Comparison of ENCODE assay signal across 18 cellular contexts in the genomic region with DNA sequence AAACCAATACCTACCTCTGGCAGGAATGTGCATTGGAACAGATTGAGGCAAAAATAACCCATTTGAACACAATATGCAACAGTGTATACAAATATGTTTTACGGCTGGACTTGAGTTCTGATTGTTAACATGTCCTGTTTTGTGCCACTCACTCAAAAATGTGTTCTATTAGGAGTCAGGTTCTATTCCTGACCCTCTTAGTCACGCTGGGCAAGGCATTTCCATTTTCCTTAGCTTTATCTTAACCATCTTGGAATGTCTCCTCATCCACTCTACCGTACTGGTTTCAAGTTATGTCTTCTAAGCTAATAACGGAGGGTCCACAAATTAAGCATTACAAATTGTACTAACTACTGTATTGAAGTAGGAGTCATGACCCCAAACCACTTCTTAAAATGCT.
DNase-seq lines count a peak whose midpoint lies in the region; ATAC-seq and TF ChIP-seq lines count a peak whose summit lies in the region.
"Had no signal": no experiment of that assay in that cellular context is flagged by ENCODE, and none has a peak within 500 bp of the region (broad histone marks: within the 10 kb centered on the region; RNA-seq: fewer than 3 reads in every experiment).

No MANE protein-coding gene starts in this region.

- intact Hi-C loops in Right ventricle myocardium inferior (cut with DNase I), result no loop called here

- H4K20me1 ChIP-seq in osteoblast (ENCODE audit: insufficient read depth, low read length), result peaks cover under 1% of the 10 kb centered on the region

- peaks cover 0 to 46% of the 10 kb centered on the region in 2 donors for H3K4me1 ChIP-seq in right atrium auricular region
- H3K4me1 ChIP-seq in osteoblast (ENCODE audit: insufficient read depth, low read length), result peaks cover 52% of the 10 kb centered on the region
- H3K4me1 ChIP-seq: parathyroid adenoma had no signal

- H2AFZ ChIP-seq in osteoblast (ENCODE audit: low read length), result no peak overlapping the region
- H2AFZ ChIP-seq: parathyroid adenoma had no signal

- H3K36me3 ChIP-seq in right atrium auricular region (no peaks in the 10 kb centered on the region), osteoblast (ENCODE audit: insufficient read depth, low read length) (no peaks in the 10 kb centered on the region)

- DNase-seq in right atrium auricular region (ENCODE audit: low spot score) (no peak), Right ventricle myocardium inferior (ENCODE audit: missing footprints) (no peak), dermis blood vessel endothelial cell (peak; percentile 51), osteoblast (ENCODE audit: insufficient read length, low spot score, missing footprints) (no peak), NCI-H1417 treated with DMSO at 0.1 percent for 48 hours (lab: John Stamatoyannopoulos, UW) (no peak), G401 (ENCODE audit: low spot score) (no peak)
- no peak for DNase-seq in activated CD4-positive, alpha-beta T cell treated with anti-CD3 and anti-CD28 coated beads, Interleukin-2, amount 50 U/mL, for 48 hours
- DNase-seq: activated gamma-delta T cell, body of pancreas, Caco-2, head of caudate nucleus, islet precursor cell, mucosa of descending colon, NCI-H1105, NCI-H748 treated with DMSO at 0.1 percent for 48 hours had no signal

- no peak overlapping the region for H3K4me2 ChIP-seq in osteoblast (ENCODE audit: insufficient read depth, low read length)
- H3K4me2 ChIP-seq: KMS-11 had no signal

- H3K4me3 ChIP-seq in right atrium auricular region (no peak overlapping the region), osteoblast (ENCODE audit: insufficient read depth, low read length) (no peak overlapping the region)
- H3K4me3 ChIP-seq: body of pancreas, mucosa of descending colon had no signal

- H3K9me3 ChIP-seq in right atrium auricular region (no peaks in the 10 kb centered on the region), osteoblast (ENCODE audit: low read depth, low read length) (no peaks in the 10 kb centered on the region)
- H3K9me3 ChIP-seq: body of pancreas, Caco-2, mucosa of descending colon had no signal

- in situ Hi-C loops in G401 (cut with HindIII; ENCODE audit: low sequenced_read_pairs), result no loop called here

- ATAC-seq in Right ventricle myocardium inferior, result no peak
- no peak for ATAC-seq in HG02981 (IDR thresholded peaks at IDR 0.05; ENCODE audit: unreplicated experiment)
- ATAC-seq: body of pancreas, mucosa of descending colon had no signal

- peaks cover 82% of the 10 kb centered on the region for H3K79me2 ChIP-seq in osteoblast (ENCODE audit: insufficient read depth, low read length)

- H3K27me3 ChIP-seq in right atrium auricular region (no peaks in the 10 kb centered on the region), osteoblast (ENCODE audit: insufficient read depth, low read length) (no peaks in the 10 kb centered on the region)
- H3K27me3 ChIP-seq: body of pancreas had no signal

- TF ChIP-seq CTCF in right atrium auricular region (IDR thresholded peaks at IDR 0.05) (no peak), osteoblast (IDR thresholded peaks at IDR 0.05; ENCODE audit: extremely low read depth, low read depth, low read length) (no peak)

- H3K27ac ChIP-seq in right atrium auricular region, result peak overlapping the region; percentile 33 to 34
- peak overlapping the region; percentile 62 for H3K27ac ChIP-seq in osteoblast (ENCODE audit: low read depth, low read length)
- H3K27ac ChIP-seq: KMS-11, parathyroid adenoma had no signal
